ENCODE assay signal across 15 cellular contexts in the genomic region with DNA sequence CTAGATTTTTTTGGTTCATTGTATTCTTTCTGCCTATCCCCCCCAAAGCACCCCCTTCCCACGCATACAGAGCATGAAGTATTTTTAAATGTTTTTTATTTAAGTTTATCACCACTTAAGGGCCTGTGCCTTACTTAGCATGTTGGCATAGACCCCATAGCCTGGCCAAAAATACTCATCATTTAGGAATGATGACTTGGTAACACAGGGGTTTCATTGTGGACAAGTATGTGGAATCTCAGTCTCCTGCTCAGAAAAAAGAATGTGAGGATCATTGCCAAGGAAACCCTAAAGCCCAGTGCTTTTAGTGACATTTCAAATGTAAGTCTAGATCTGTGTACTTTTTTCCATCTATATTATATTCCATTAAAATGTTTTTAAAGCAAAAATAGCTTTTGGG.
A peak's percentile ranks its signal among the peaks of the same experiment; 100 is the strongest.
DNase-seq lines count a peak whose midpoint lies in the region; ATAC-seq and TF ChIP-seq lines count a peak whose summit lies in the region.
"Had no signal": no experiment of that assay in that cellular context is flagged by ENCODE, and none has a peak within 500 bp of the region (broad histone marks: within the 10 kb centered on the region; RNA-seq: fewer than 3 reads in every experiment).

No MANE protein-coding gene starts in this region.

- CTCF ChIA-PET in MCF 10A (lab: Yijun Ruan, JAX) = no interaction called here

- H3K27me3 Mint-ChIP-seq in MCF 10A (ENCODE audit: insufficient read depth, unreplicated experiment) = no peaks in the 10 kb centered on the region
- no peaks in the 10 kb centered on the region for H3K27me3 Mint-ChIP-seq in activated naive CD8-positive, alpha-beta T cell treated with anti-CD3 and anti-CD28 coated beads, Interleukin-2, amount 50 U/mL, for 24 hours

- ATAC-seq in SK-N-SH treated with all-trans-retinoic acid at 6 μM for 48 hours (peak; percentile 80), right lobe of liver (no peak), GM21447 (IDR thresholded peaks at IDR 0.05; ENCODE audit: unreplicated experiment) (no peak)
- ATAC-seq in activated naive CD8-positive, alpha-beta T cell treated with anti-CD3 and anti-CD28 coated beads, Interleukin-2, amount 50 U/mL, for 24 hours = no peak
- ATAC-seq: natural killer cell had no signal

- TF ChIP-seq CTCF in MCF 10A (IDR thresholded peaks at IDR 0.05; ENCODE audit: unreplicated experiment) (no peak), breast epithelium (IDR thresholded peaks at IDR 0.05) (no peak), fibroblast of the aortic adventitia (IDR thresholded peaks at IDR 0.05; ENCODE audit: insufficient read depth, low read length) (no peak), right lobe of liver (IDR thresholded peaks at IDR 0.05) (no peak)

- H3K27me3 ChIP-seq in breast epithelium (no peaks in the 10 kb centered on the region), right lobe of liver (no peaks in the 10 kb centered on the region)
- H3K27me3 ChIP-seq: right atrium auricular region, tibial nerve had no signal

- no peak overlapping the region for H3K27ac ChIP-seq in breast epithelium
- no peak overlapping the region for H3K27ac ChIP-seq in right lobe of liver
- H3K27ac ChIP-seq: 22Rv1, right atrium auricular region had no signal

- no peak overlapping the region for H3K4me3 Mint-ChIP-seq in MCF 10A (ENCODE audit: unreplicated experiment)
- H3K4me3 Mint-ChIP-seq in activated naive CD8-positive, alpha-beta T cell treated with anti-CD3 and anti-CD28 coated beads, Interleukin-2, amount 50 U/mL, for 24 hours = no peak overlapping the region
- H3K4me3 Mint-ChIP-seq: natural killer cell had no signal

- DNase-seq in MCF 10A (ENCODE audit: unreplicated experiment) (peak; percentile 19), breast epithelium (ENCODE audit: low spot score in 2 of 2) (no peak), fibroblast of the aortic adventitia (ENCODE audit: low read depth) (peak; percentile 87), NCI-H1694 (lab: John Stamatoyannopoulos, UW) (no peak), right lobe of liver (no peak)
- DNase-seq in activated naive CD8-positive, alpha-beta T cell treated with anti-CD3 and anti-CD28 coated beads, Interleukin-2, amount 50 U/mL, for 24 hours = no peak
- DNase-seq: caudate nucleus; natural killer cell; NCI-H1092; stimulated activated CD4-positive, alpha-beta T cell treated with anti-CD3 and anti-CD28 coated beads, Interleukin-2, amount 100 ng/mL, for 48 hours had no signal

- intact Hi-C loops in MCF 10A (cut with micrococcal nuclease) (no loop called here), breast epithelium (cut with DNase I; ENCODE audit: low total_unique reads) (no loop called here), right lobe of liver (cut with DNase I) (no loop called here)

- no TSS peak for BruUV-seq in MCF 10A (replicated peaks; lab: Mats Ljungman, UMichigan)

- H3K4me3 ChIP-seq in breast epithelium (no peak overlapping the region), fibroblast of the aortic adventitia (ENCODE audit: low read depth, low read length) (no peak overlapping the region), right lobe of liver (no peak overlapping the region)
- H3K4me3 ChIP-seq: right atrium auricular region, tibial nerve had no signal

- H3K4me1 Mint-ChIP-seq in MCF 10A (ENCODE audit: insufficient read depth, unreplicated experiment) = peaks cover 6% of the 10 kb centered on the region
- H3K4me1 Mint-ChIP-seq in activated naive CD8-positive, alpha-beta T cell treated with anti-CD3 and anti-CD28 coated beads, Interleukin-2, amount 50 U/mL, for 24 hours = no peaks in the 10 kb centered on the region
- H3K4me1 Mint-ChIP-seq: natural killer cell had no signal

- no peaks in the 10 kb centered on the region for H3K9me3 ChIP-seq in breast epithelium
- H3K9me3 ChIP-seq in right lobe of liver = no peaks in the 10 kb centered on the region
- H3K9me3 ChIP-seq: right atrium auricular region, tibial nerve had no signal

- no peaks in the 10 kb centered on the region for H3K9me3 Mint-ChIP-seq in MCF 10A (ENCODE audit: unreplicated experiment)
- H3K9me3 Mint-ChIP-seq in activated naive CD8-positive, alpha-beta T cell treated with anti-CD3 and anti-CD28 coated beads, Interleukin-2, amount 50 U/mL, for 24 hours = no peaks in the 10 kb centered on the region
- H3K9me3 Mint-ChIP-seq: natural killer cell had no signal

- no peaks in the 10 kb centered on the region for H3K36me3 ChIP-seq in breast epithelium
- H3K36me3 ChIP-seq in right lobe of liver = no peaks in the 10 kb centered on the region
- H3K36me3 ChIP-seq: right atrium auricular region, tibial nerve had no signal

- POLR2A ChIA-PET in MCF 10A (lab: Yijun Ruan, JAX) = interaction anchor here (1.4 kb wide), 1 partner anchor 126 kb away, joined by 8 read pairs; no protein-coding TSS in a partner anchor

- TF ChIP-seq POLR2A in breast epithelium (IDR thresholded peaks at IDR 0.05) = no peak
- no peak for TF ChIP-seq POLR2A in right lobe of liver (IDR thresholded peaks at IDR 0.05)

- H3K4me1 ChIP-seq in breast epithelium (no peaks in the 10 kb centered on the region), right lobe of liver (no peaks in the 10 kb centered on the region)
- H3K4me1 ChIP-seq: right atrium auricular region had no signal

- H3K27ac Mint-ChIP-seq in MCF 10A (ENCODE audit: low read depth, unreplicated experiment) = no peak overlapping the region
- no peak overlapping the region for H3K27ac Mint-ChIP-seq in activated naive CD8-positive, alpha-beta T cell treated with anti-CD3 and anti-CD28 coated beads, Interleukin-2, amount 50 U/mL, for 24 hours
- H3K27ac Mint-ChIP-seq: natural killer cell had no signal

- H3K36me3 Mint-ChIP-seq in MCF 10A (ENCODE audit: insufficient read depth, unreplicated experiment) = no peaks in the 10 kb centered on the region
- no peaks in the 10 kb centered on the region for H3K36me3 Mint-ChIP-seq in activated naive CD8-positive, alpha-beta T cell treated with anti-CD3 and anti-CD28 coated beads, Interleukin-2, amount 50 U/mL, for 24 hours (ENCODE audit: low read depth)
- H3K36me3 Mint-ChIP-seq: natural killer cell had no signal

- WGBS in right lobe of liver (ENCODE audit: insufficient coverage, low coverage, low lambda C conversion rate, missing lambda C conversion rate) = 57% methylated on average over 1 of the region's 1 CpG

TF ChIP-seq in SK-N-SH treated with all-trans-retinoic acid at 6 μM for 48 hours, 23 proteins besides CTCF, POLR2A, EP300 and RAD21:
- TF ChIP-seq, protein P1, sequence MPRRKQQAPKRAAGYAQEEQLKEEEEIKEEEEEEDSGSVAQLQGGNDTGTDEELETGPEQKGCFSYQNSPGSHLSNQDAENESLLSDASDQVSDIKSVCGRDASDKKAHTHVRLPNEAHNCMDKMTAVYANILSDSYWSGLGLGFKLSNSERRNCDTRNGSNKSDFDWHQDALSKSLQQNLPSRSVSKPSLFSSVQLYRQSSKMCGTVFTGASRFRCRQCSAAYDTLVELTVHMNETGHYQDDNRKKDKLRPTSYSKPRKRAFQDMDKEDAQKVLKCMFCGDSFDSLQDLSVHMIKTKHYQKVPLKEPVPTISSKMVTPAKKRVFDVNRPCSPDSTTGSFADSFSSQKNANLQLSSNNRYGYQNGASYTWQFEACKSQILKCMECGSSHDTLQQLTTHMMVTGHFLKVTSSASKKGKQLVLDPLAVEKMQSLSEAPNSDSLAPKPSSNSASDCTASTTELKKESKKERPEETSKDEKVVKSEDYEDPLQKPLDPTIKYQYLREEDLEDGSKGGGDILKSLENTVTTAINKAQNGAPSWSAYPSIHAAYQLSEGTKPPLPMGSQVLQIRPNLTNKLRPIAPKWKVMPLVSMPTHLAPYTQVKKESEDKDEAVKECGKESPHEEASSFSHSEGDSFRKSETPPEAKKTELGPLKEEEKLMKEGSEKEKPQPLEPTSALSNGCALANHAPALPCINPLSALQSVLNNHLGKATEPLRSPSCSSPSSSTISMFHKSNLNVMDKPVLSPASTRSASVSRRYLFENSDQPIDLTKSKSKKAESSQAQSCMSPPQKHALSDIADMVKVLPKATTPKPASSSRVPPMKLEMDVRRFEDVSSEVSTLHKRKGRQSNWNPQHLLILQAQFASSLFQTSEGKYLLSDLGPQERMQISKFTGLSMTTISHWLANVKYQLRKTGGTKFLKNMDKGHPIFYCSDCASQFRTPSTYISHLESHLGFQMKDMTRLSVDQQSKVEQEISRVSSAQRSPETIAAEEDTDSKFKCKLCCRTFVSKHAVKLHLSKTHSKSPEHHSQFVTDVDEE (CRISPR knock-in tag; IDR thresholded peaks at IDR 0.05) = no peak
- no peak for TF ChIP-seq ZNF565 (CRISPR knock-in tag; conservative IDR thresholded peaks at IDR 0.05; ENCODE audit: low read depth)
- peak; percentile 85 for TF ChIP-seq ISL1 (CRISPR knock-in tag; IDR thresholded peaks at IDR 0.05)

Comparison
In these comparisons a context has a peak if more than half of its experiments do, and no peak if none do; other contexts are left out.
1. DNase-seq: peak in MCF 10A (single experiment) and fibroblast of the aortic adventitia (single experiment); none in breast epithelium (0 of 2), NCI-H1694 (single experiment), activated naive CD8-positive, alpha-beta T cell treated with anti-CD3 and anti-CD28 coated beads, Interleukin-2, amount 50 U/mL, for 24 hours (single experiment) and right lobe of liver (0 of 3).